Comparison of ENCODE assay signal across 13 cellular contexts in genomic region chr17:3688852-3689261, GRCh38.
"Had no signal": no experiment of that assay in that cellular context is flagged by ENCODE, and none has a peak within 500 bp of the region (broad histone marks: within the 10 kb centered on the region; RNA-seq: fewer than 3 reads in every experiment).

No MANE protein-coding gene starts in this region.

- H3K27ac ChIP-seq: neutrophil, transverse colon, VCaP had no signal

- H3K4me3 Mint-ChIP-seq: activated CD4-positive, alpha-beta T cell treated with anti-CD3 and anti-CD28 coated beads for 36 hours; activated CD8-positive, alpha-beta T cell treated with anti-CD3 and anti-CD28 coated beads for 36 hours; activated naive CD8-positive, alpha-beta T cell treated with anti-CD3 and anti-CD28 coated beads, Interleukin-2, amount 10 ng/mL, durations not matched to agents 7 days and 5 days; activated T-cell treated with anti-CD3 and anti-CD28 coated beads, Interleukin-2, amount 50 U/mL, for 72 hours had no signal

- H3K27me3 Mint-ChIP-seq: activated CD4-positive, alpha-beta T cell treated with anti-CD3 and anti-CD28 coated beads for 36 hours; activated CD8-positive, alpha-beta T cell treated with anti-CD3 and anti-CD28 coated beads for 36 hours; activated naive CD8-positive, alpha-beta T cell treated with anti-CD3 and anti-CD28 coated beads, Interleukin-2, amount 10 ng/mL, durations not matched to agents 7 days and 5 days had no signal

- H3K4me1 ChIP-seq: transverse colon had no signal

- H3K36me3 ChIP-seq: neutrophil, transverse colon had no signal

- H3K9me3 ChIP-seq: neutrophil, transverse colon had no signal

- H3K27ac Mint-ChIP-seq: activated CD4-positive, alpha-beta T cell treated with anti-CD3 and anti-CD28 coated beads for 36 hours; activated CD8-positive, alpha-beta T cell treated with anti-CD3 and anti-CD28 coated beads for 36 hours; activated naive CD8-positive, alpha-beta T cell treated with anti-CD3 and anti-CD28 coated beads, Interleukin-2, amount 10 ng/mL, durations not matched to agents 7 days and 5 days; activated T-cell treated with anti-CD3 and anti-CD28 coated beads, Interleukin-2, amount 50 U/mL, for 72 hours had no signal

- H3K36me3 Mint-ChIP-seq: activated naive CD8-positive, alpha-beta T cell treated with anti-CD3 and anti-CD28 coated beads, Interleukin-2, amount 10 ng/mL, durations not matched to agents 7 days and 5 days had no signal

- H3K9me3 Mint-ChIP-seq: activated CD8-positive, alpha-beta T cell treated with anti-CD3 and anti-CD28 coated beads for 36 hours; activated naive CD8-positive, alpha-beta T cell treated with anti-CD3 and anti-CD28 coated beads, Interleukin-2, amount 10 ng/mL, durations not matched to agents 7 days and 5 days; activated T-cell treated with anti-CD3 and anti-CD28 coated beads, Interleukin-2, amount 50 U/mL, for 72 hours had no signal

- H3K4me3 ChIP-seq: transverse colon had no signal

- ATAC-seq: activated CD4-positive, alpha-beta T cell treated with anti-CD3 and anti-CD28 coated beads for 36 hours; activated CD8-positive, alpha-beta T cell treated with anti-CD3 and anti-CD28 coated beads for 36 hours; activated T-cell treated with anti-CD3 and anti-CD28 coated beads, Interleukin-2, amount 50 U/mL, for 72 hours had no signal

- DNase-seq: activated CD4-positive, alpha-beta T cell treated with anti-CD3 and anti-CD28 coated beads for 36 hours; activated CD8-positive, alpha-beta memory T cell treated with anti-CD3 and anti-CD28 coated beads, Interleukin-2, amount 50 U/mL, for 4 hours; activated CD8-positive, alpha-beta T cell treated with anti-CD3 and anti-CD28 coated beads for 36 hours; activated gamma-delta T cell treated with Interleukin-2 at 50 U/mL for 16 hours; activated naive CD8-positive, alpha-beta T cell treated with anti-CD3 and anti-CD28 coated beads, Interleukin-2, amount 10 ng/mL, durations not matched to agents 7 days and 5 days; activated T-cell treated with anti-CD3 and anti-CD28 coated beads, Interleukin-2, amount 50 U/mL, for 72 hours; posterior cingulate gyrus; stimulated activated CD4-positive, alpha-beta T cell treated with anti-CD3 and anti-CD28 coated beads, Interleukin-1b, Interleukin-23, amount 100 ng/mL, for 48 hours; stimulated activated naive CD4-positive, alpha-beta T cell; substantia nigra; transverse colon had no signal
